ENCODE assay signal across 8 cellular contexts in genomic region chr9:114691046-114691955, GRCh38. TPM values are rescaled to one million over a fixed set of nuclear protein-coding genes. Genes with fewer than 3 reads are reported as not detected.
DNase-seq lines count a peak whose midpoint lies in the region; ATAC-seq and TF ChIP-seq lines count a peak whose summit lies in the region.

No MANE protein-coding gene starts in this region.

- peak overlapping the region; percentile 46 to 67 for H3K18ac ChIP-seq in mesenchymal stem cell (ENCODE audit: low read depth in 1 of 2, low read length in 2 of 2)

- H2AFZ ChIP-seq in GM23338 = 0 out of 2 replicates have a peak overlapping the region, but pooled peaks have one; percentile 23
- H2AFZ ChIP-seq in PC-3 (ENCODE audit: low read length) = no peak overlapping the region
- H2AFZ ChIP-seq in mesenchymal stem cell (ENCODE audit: low read depth, low read length) = peak overlapping the region; percentile 30

- H2BK15ac ChIP-seq in mesenchymal stem cell (ENCODE audit: low read depth, poor library complexity, severe bottlenecking) = no peak overlapping the region

- H3F3A ChIP-seq in GM23338 (replicated peaks; ENCODE audit: low read depth) (no peaks in the 10 kb centered on the region), PC-3 (ENCODE audit: low read length, unreplicated experiment) (no peaks in the 10 kb centered on the region)

- no peak overlapping the region for H3K23ac ChIP-seq in mesenchymal stem cell (ENCODE audit: low read length in 2 of 2)

- H3K36me3 Mint-ChIP-seq in GM23338 (ENCODE audit: low read depth) = no peaks in the 10 kb centered on the region
- no peaks in the 10 kb centered on the region for H3K36me3 Mint-ChIP-seq in nephron progenitor cell (ENCODE audit: low read depth)

- TSS peak; percentile 91 for BruUV-seq in PC-3 (replicated peaks; lab: Mats Ljungman, UMichigan)

- H3K4me1 Mint-ChIP-seq in GM23338 (peaks cover 7% of the 10 kb centered on the region; the same call in 2 of the 3 replicates), nephron progenitor cell (no peaks in the 10 kb centered on the region)

- H3K4me1 ChIP-seq in GM23338 (ENCODE audit: insufficient read depth) = peaks cover 7% of the 10 kb centered on the region; the same call in 1 of the 2 replicates
- peaks cover 68% of the 10 kb centered on the region for H3K4me1 ChIP-seq in PC-3 (ENCODE audit: insufficient read depth, low read length)
- peaks cover 11% of the 10 kb centered on the region for H3K4me1 ChIP-seq in mesenchymal stem cell (ENCODE audit: control insufficient read depth, insufficient read depth, low read depth, low read length)

- H3K27me3 ChIP-seq in GM23338 (ENCODE audit: insufficient read depth) = no peaks in the 10 kb centered on the region
- no peaks in the 10 kb centered on the region for H3K27me3 ChIP-seq in PC-3 (ENCODE audit: low read length)
- H3K27me3 ChIP-seq in mesenchymal stem cell (ENCODE audit: control insufficient read depth in 1 of 2, insufficient read depth in 1 of 2, low read length in 2 of 2) = no peaks in the 10 kb centered on the region

- peak overlapping the region; percentile 69 for H2BK5ac ChIP-seq in mesenchymal stem cell (ENCODE audit: low read depth, low read length, poor library complexity, severe bottlenecking)

- POLR2A ChIA-PET in PC-3 (lab: Charles Lee; ENCODE audit: unreplicated experiment) = interaction anchor here (0.7 kb wide), 2 partner anchors 46 to 217 kb away, joined by 5 to 7 read pairs; no protein-coding TSS in a partner anchor

- H3K9me2 ChIP-seq in GM23338 (ENCODE audit: insufficient read depth) (no peaks in the 10 kb centered on the region), PC-3 (replicated peaks; ENCODE audit: low read length) (no peaks in the 10 kb centered on the region)

- no peak overlapping the region for H3K4me3 ChIP-seq in AG10803 (ENCODE audit: low read length)
- no peak overlapping the region for H3K4me3 ChIP-seq in GM23338
- H3K4me3 ChIP-seq in PC-3 (ENCODE audit: low read length) = no peak overlapping the region
- peak overlapping the region in 1 of 2 experiments; percentile 29 for H3K4me3 ChIP-seq in mesenchymal stem cell (ENCODE audit: insufficient read depth in 1 of 2, low read depth in 1 of 2, low read length in 2 of 2)

- H3K14ac ChIP-seq in mesenchymal stem cell (ENCODE audit: low read length in 2 of 2) = no peak overlapping the region

- peak overlapping the region; percentile 95 for H3K9ac ChIP-seq in PC-3 (ENCODE audit: low read length)
- H3K9ac ChIP-seq in mesenchymal stem cell (ENCODE audit: low read length) = peak overlapping the region; percentile 39

- H2BK120ac ChIP-seq in mesenchymal stem cell (ENCODE audit: low read depth, low read length) = no peak overlapping the region

- H3K36me3 ChIP-seq in GM23338 (ENCODE audit: insufficient read depth) (no peaks in the 10 kb centered on the region), PC-3 (ENCODE audit: low read depth, low read length) (no peaks in the 10 kb centered on the region), mesenchymal stem cell (ENCODE audit: control insufficient read depth in 1 of 2, insufficient read depth in 2 of 2, low read depth in 1 of 2, low read length in 2 of 2) (no peaks in the 10 kb centered on the region)

- no peak overlapping the region for H3K4me3 Mint-ChIP-seq in GM23338
- H3K4me3 Mint-ChIP-seq in nephron progenitor cell = no peak overlapping the region

- no peak overlapping the region for H3K4ac ChIP-seq in mesenchymal stem cell (ENCODE audit: low read depth in 1 of 2, low read length in 2 of 2)

- intact Hi-C loops in PC-3 (cut with micrococcal nuclease) = loop anchor here (1.0 kb wide), 2 partner anchors 27 to 43 kb away; no protein-coding TSS in a partner anchor

- no peaks in the 10 kb centered on the region for H3K79me1 ChIP-seq in mesenchymal stem cell (replicated peaks; ENCODE audit: low read length, poor library complexity, severe bottlenecking)

- H3K79me2 ChIP-seq in GM23338 (replicated peaks; ENCODE audit: insufficient read depth) (no peaks in the 10 kb centered on the region), PC-3 (ENCODE audit: low read length) (no peaks in the 10 kb centered on the region)

- TF ChIP-seq CTCF in AG10803 (conservative IDR thresholded peaks at IDR 0.05; ENCODE audit: low read length) (no peak), GM23338 (conservative IDR thresholded peaks at IDR 0.05; ENCODE audit: low read depth in 2 of 2) (no peak), PC-3 (conservative IDR thresholded peaks at IDR 0.05; ENCODE audit: low read depth, low read length) (no peak), nephron progenitor cell (IDR thresholded peaks at IDR 0.05) (no peak)

- peak overlapping the region; percentile 54 for H4K8ac ChIP-seq in mesenchymal stem cell (ENCODE audit: low read length)

- H3K4me2 ChIP-seq in GM23338 (no peak overlapping the region), PC-3 (ENCODE audit: low read length) (peak overlapping the region; percentile 60), mesenchymal stem cell (ENCODE audit: low read length, poor library complexity, severe bottlenecking) (no peak overlapping the region)

- peaks cover 3% of the 10 kb centered on the region for H3K27me3 Mint-ChIP-seq in GM23338 (ENCODE audit: insufficient read depth, low read depth, poor library complexity)
- peaks cover 11% of the 10 kb centered on the region for H3K27me3 Mint-ChIP-seq in nephron progenitor cell (ENCODE audit: low read depth, poor library complexity)

- no peaks in the 10 kb centered on the region for H3K9me3 Mint-ChIP-seq in GM23338
- H3K9me3 Mint-ChIP-seq in nephron progenitor cell = no peaks in the 10 kb centered on the region

- H3K27ac ChIP-seq in GM23338 (ENCODE audit: low read depth) (no peak overlapping the region), PC-3 (ENCODE audit: low read length) (peak overlapping the region; percentile 98), mesenchymal stem cell (ENCODE audit: low read length, poor library complexity, severe bottlenecking) (peak overlapping the region; percentile 86)

- no peak for TF ChIP-seq POLR2A in erythroblast (IDR thresholded peaks at IDR 0.05; ENCODE audit: low read length)

- no peak for ATAC-seq in GM23338
- peak; percentile 75 for ATAC-seq in PC-3

- 25% methylated on average over 9 of the region's 11 CpGs for WGBS in mesenchymal stem cell

- H3K9me3 ChIP-seq in PC-3 (ENCODE audit: low read length) = no peaks in the 10 kb centered on the region
- H3K9me3 ChIP-seq in mesenchymal stem cell (ENCODE audit: control insufficient read depth, low read length) = no peaks in the 10 kb centered on the region

- H4K91ac ChIP-seq in mesenchymal stem cell (ENCODE audit: low read length) = peak overlapping the region; percentile 56

- H3K27ac Mint-ChIP-seq in GM23338 (no peak overlapping the region), nephron progenitor cell (no peak overlapping the region)

- peak; percentile 92 for DNase-seq in AG10803 (ENCODE audit: low read depth)
- DNase-seq in GM23338 (ENCODE audit: low spot score) = no peak
- DNase-seq in PC-3 = peak; percentile 96
- peak; percentile 52 for DNase-seq in activated T-helper 9 cell treated with anti-CD3 and anti-CD28 coated beads, Interleukin-2, amount 50 U/mL, for 16 hours (ENCODE audit: low read depth)
- peak; percentile 88 for DNase-seq in mesenchymal stem cell
- DNase-seq in erythroblast (lab: John Stamatoyannopoulos, UW) = no peak
- DNase-seq in nephron progenitor cell = no peak
- no peak for DNase-seq in iPS-NIHi11 (ENCODE audit: low spot score)

- H2BK12ac ChIP-seq in mesenchymal stem cell (ENCODE audit: low read length in 2 of 2) = peak overlapping the region; percentile 27 to 81

- H2AK5ac ChIP-seq in mesenchymal stem cell (ENCODE audit: low read length, severe bottlenecking) = peak overlapping the region; percentile 51

- CTCF ChIA-PET in PC-3 (lab: Charles Lee) = interaction anchor here (0.7 kb wide), 1 partner anchor 28 kb away, joined by 4 read pairs; no protein-coding TSS in a partner anchor

- H4K20me1 ChIP-seq in GM23338 (replicated peaks; ENCODE audit: insufficient read depth) (no peaks in the 10 kb centered on the region; the same call in 1 of the 2 replicates), PC-3 (ENCODE audit: low read length) (no peaks in the 10 kb centered on the region)

TF ChIP-seq in GM23338, 12 proteins besides CTCF, POLR2A, EP300 and RAD21 (continues in another document):
- TF ChIP-seq ZNF331 (CRISPR knock-in tag; IDR thresholded peaks at IDR 0.05; ENCODE audit: low read depth) = no peak
- TF ChIP-seq NANOG (IDR thresholded peaks at IDR 0.05; ENCODE audit: borderline replicate concordance) = no peak
- no peak for TF ChIP-seq CREB1 (CRISPR knock-in tag; IDR thresholded peaks at IDR 0.05; ENCODE audit: low read depth)
- no peak for TF ChIP-seq ZNF114 (CRISPR knock-in tag; IDR thresholded peaks at IDR 0.05)
- no peak for TF ChIP-seq EZH2 (IDR thresholded peaks at IDR 0.05; ENCODE audit: low read depth, unreplicated experiment)

RNA-seq across cellular contexts. Expression of gene TEX48, which starts 9.3 kb away (rescaled TPM):
- not detected in 2 replicates for total RNA-seq in GM23338 (2014; rRNA removed; shearing (Covaris generic))
- not detected in 2 replicates for polyA plus RNA-seq in GM23338 (2016; fragmentation: Nextera tagmentation; extraction: Ambion mirVana)
- 2.4 TPM in 1 of 2 replicates, not detected in the other for total RNA-seq in PC-3 (2014; rRNA removed)
- polyA plus RNA-seq in mesenchymal stem cell (2013, experiment 1 of 2) = not detected
- polyA plus RNA-seq in mesenchymal stem cell (2013, experiment 2 of 2) = not detected

RNA-seq across cellular contexts. Expression of gene TEX53, which starts 33.7 kb away (rescaled TPM):
- not detected in 2 replicates for total RNA-seq in GM23338 (2014; rRNA removed; shearing (Covaris generic))
- not detected in 2 replicates for polyA plus RNA-seq in GM23338 (2016; fragmentation: Nextera tagmentation; extraction: Ambion mirVana)
- total RNA-seq in PC-3 (2014; rRNA removed) = not detected in 2 replicates
- not detected for polyA plus RNA-seq in mesenchymal stem cell (2013, experiment 1 of 2)
- polyA plus RNA-seq in mesenchymal stem cell (2013, experiment 2 of 2) = not detected

Comparison
In these comparisons a context has a peak if more than half of its experiments do, and no peak if none do; other contexts are left out.
1. DNase-seq: peak in AG10803 (single experiment), PC-3 (single experiment), activated T-helper 9 cell treated with anti-CD3 and anti-CD28 coated beads, Interleukin-2, amount 50 U/mL, for 16 hours (single experiment) and mesenchymal stem cell (single experiment); none in GM23338 (single experiment), erythroblast (0 of 2), nephron progenitor cell (single experiment) and iPS-NIHi11 (single experiment).